Comparison of ENCODE assay signal across 1 cellular context in genomic region chr11:2132874-2133480, GRCh38.
TF ChIP-seq lines count a peak whose summit lies in the region.

No MANE protein-coding gene starts in this region.

TF ChIP-seq in HepG2, 621 proteins besides CTCF, POLR2A, EP300 and RAD21 (continued from another document and continues in another):
- TF ChIP-seq, protein P1, sequence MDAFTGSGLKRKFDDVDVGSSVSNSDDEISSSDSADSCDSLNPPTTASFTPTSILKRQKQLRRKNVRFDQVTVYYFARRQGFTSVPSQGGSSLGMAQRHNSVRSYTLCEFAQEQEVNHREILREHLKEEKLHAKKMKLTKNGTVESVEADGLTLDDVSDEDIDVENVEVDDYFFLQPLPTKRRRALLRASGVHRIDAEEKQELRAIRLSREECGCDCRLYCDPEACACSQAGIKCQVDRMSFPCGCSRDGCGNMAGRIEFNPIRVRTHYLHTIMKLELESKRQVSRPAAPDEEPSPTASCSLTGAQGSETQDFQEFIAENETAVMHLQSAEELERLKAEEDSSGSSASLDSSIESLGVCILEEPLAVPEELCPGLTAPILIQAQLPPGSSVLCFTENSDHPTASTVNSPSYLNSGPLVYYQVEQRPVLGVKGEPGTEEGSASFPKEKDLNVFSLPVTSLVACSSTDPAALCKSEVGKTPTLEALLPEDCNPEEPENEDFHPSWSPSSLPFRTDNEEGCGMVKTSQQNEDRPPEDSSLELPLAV (CRISPR knock-in tag; conservative IDR thresholded peaks at IDR 0.05; ENCODE audit: low read depth) = no peak
- TF ChIP-seq PHF21A (CRISPR knock-in tag; IDR thresholded peaks at IDR 0.05) = no peak
- TF ChIP-seq SNAPC4 (CRISPR knock-in tag; IDR thresholded peaks at IDR 0.05) = no peak
- TF ChIP-seq SRY (CRISPR knock-in tag; IDR thresholded peaks at IDR 0.05) = no peak; the same call in 1 of the 2 replicates
- TF ChIP-seq, protein P2, sequence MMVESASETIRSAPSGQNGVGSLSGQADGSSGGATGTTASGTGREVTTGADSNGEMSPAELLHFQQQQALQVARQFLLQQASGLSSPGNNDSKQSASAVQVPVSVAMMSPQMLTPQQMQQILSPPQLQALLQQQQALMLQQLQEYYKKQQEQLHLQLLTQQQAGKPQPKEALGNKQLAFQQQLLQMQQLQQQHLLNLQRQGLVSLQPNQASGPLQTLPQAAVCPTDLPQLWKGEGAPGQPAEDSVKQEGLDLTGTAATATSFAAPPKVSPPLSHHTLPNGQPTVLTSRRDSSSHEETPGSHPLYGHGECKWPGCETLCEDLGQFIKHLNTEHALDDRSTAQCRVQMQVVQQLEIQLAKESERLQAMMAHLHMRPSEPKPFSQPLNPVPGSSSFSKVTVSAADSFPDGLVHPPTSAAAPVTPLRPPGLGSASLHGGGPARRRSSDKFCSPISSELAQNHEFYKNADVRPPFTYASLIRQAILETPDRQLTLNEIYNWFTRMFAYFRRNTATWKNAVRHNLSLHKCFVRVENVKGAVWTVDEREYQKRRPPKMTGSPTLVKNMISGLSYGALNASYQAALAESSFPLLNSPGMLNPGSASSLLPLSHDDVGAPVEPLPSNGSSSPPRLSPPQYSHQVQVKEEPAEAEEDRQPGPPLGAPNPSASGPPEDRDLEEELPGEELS (CRISPR knock-in tag; IDR thresholded peaks at IDR 0.05) = no peak
- no peak for TF ChIP-seq SALL2 (CRISPR knock-in tag; IDR thresholded peaks at IDR 0.05)
- TF ChIP-seq MEF2D (CRISPR knock-in tag; IDR thresholded peaks at IDR 0.05) = peak; percentile 16; the same call in 1 of the 2 replicates
- TF ChIP-seq ZNF513 (CRISPR knock-in tag; conservative IDR thresholded peaks at IDR 0.05) = no peak
- no peak for TF ChIP-seq NONO (IDR thresholded peaks at IDR 0.05)
- no peak for TF ChIP-seq NONO (CRISPR knock-in tag; conservative IDR thresholded peaks at IDR 0.05)
- no peak for TF ChIP-seq ZNF431 (CRISPR knock-in tag; IDR thresholded peaks at IDR 0.05; ENCODE audit: borderline replicate concordance, low read depth)
- TF ChIP-seq ZNF543 (CRISPR knock-in tag; IDR thresholded peaks at IDR 0.05) = 0 out of 2 replicates have a peak, but pooled peaks have one; percentile 60
- no peak for TF ChIP-seq KLF16 (CRISPR knock-in tag; IDR thresholded peaks at IDR 0.05)
- TF ChIP-seq CEBPG (CRISPR knock-in tag; IDR thresholded peaks at IDR 0.05) = no peak
- TF ChIP-seq PHB2 (IDR thresholded peaks at IDR 0.05; ENCODE audit: partially characterized antibody) = no peak
- TF ChIP-seq ARNT (IDR thresholded peaks at IDR 0.05) = no peak
- no peak for TF ChIP-seq NFIB (CRISPR knock-in tag; IDR thresholded peaks at IDR 0.05; ENCODE audit: borderline replicate concordance)
- TF ChIP-seq ZNF580 (CRISPR knock-in tag; IDR thresholded peaks at IDR 0.05; ENCODE audit: borderline replicate concordance, low read depth) = no peak
- no peak; the same call in 1 of the 2 replicates for TF ChIP-seq ZNF468 (CRISPR knock-in tag; IDR thresholded peaks at IDR 0.05)
- no peak for TF ChIP-seq ZNF614 (CRISPR knock-in tag; IDR thresholded peaks at IDR 0.05; ENCODE audit: borderline replicate concordance)
- no peak for TF ChIP-seq SETDB1 (CRISPR knock-in tag; IDR thresholded peaks at IDR 0.05; ENCODE audit: borderline replicate concordance)
- TF ChIP-seq ZBTB10 (CRISPR knock-in tag; IDR thresholded peaks at IDR 0.05; ENCODE audit: borderline replicate concordance) = 0 out of 2 replicates have a peak, but pooled peaks have one; percentile 25
- TF ChIP-seq STAG1 (CRISPR knock-in tag; IDR thresholded peaks at IDR 0.05) = no peak
- TF ChIP-seq, protein P3, sequence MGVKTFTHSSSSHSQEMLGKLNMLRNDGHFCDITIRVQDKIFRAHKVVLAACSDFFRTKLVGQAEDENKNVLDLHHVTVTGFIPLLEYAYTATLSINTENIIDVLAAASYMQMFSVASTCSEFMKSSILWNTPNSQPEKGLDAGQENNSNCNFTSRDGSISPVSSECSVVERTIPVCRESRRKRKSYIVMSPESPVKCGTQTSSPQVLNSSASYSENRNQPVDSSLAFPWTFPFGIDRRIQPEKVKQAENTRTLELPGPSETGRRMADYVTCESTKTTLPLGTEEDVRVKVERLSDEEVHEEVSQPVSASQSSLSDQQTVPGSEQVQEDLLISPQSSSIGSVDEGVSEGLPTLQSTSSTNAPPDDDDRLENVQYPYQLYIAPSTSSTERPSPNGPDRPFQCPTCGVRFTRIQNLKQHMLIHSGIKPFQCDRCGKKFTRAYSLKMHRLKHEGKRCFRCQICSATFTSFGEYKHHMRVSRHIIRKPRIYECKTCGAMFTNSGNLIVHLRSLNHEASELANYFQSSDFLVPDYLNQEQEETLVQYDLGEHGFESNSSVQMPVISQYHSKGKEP (CRISPR knock-in tag; IDR thresholded peaks at IDR 0.05) = no peak
- TF ChIP-seq CAMTA2 (CRISPR knock-in tag; IDR thresholded peaks at IDR 0.05; ENCODE audit: borderline replicate concordance) = no peak
- TF ChIP-seq PATZ1 (CRISPR knock-in tag; IDR thresholded peaks at IDR 0.05) = no peak
- TF ChIP-seq ZSCAN12 (CRISPR knock-in tag; IDR thresholded peaks at IDR 0.05) = 0 out of 2 replicates have a peak, but pooled peaks have one; percentile 60
- peak; percentile 37; the same call in 1 of the 2 replicates for TF ChIP-seq ZNF687 (CRISPR knock-in tag; IDR thresholded peaks at IDR 0.05)
- no peak for TF ChIP-seq RFX3 (CRISPR knock-in tag; IDR thresholded peaks at IDR 0.05)
- peak; percentile 78; the same call in 1 of the 2 replicates for TF ChIP-seq MEIS1 (CRISPR knock-in tag; IDR thresholded peaks at IDR 0.05; ENCODE audit: borderline replicate concordance)
- TF ChIP-seq ZNF333 (CRISPR knock-in tag; IDR thresholded peaks at IDR 0.05; ENCODE audit: borderline replicate concordance) = no peak
- no peak for TF ChIP-seq ZBTB20 (CRISPR knock-in tag; IDR thresholded peaks at IDR 0.05; ENCODE audit: borderline replicate concordance, low read depth)
- TF ChIP-seq ZFP90 (CRISPR knock-in tag; IDR thresholded peaks at IDR 0.05; ENCODE audit: borderline replicate concordance) = 0 out of 2 replicates have a peak, but pooled peaks have one; percentile 68
- TF ChIP-seq SNAI1 (CRISPR knock-in tag; IDR thresholded peaks at IDR 0.05; ENCODE audit: borderline replicate concordance) = no peak
